1 cellular context compared by ENCODE assay signal in genomic region chr9:96350866-96351265, GRCh38.
A peak's percentile ranks its signal among the peaks of the same experiment; 100 is the strongest.
TF ChIP-seq lines count a peak whose summit lies in the region.

No MANE protein-coding gene starts in this region.

TF ChIP-seq in HepG2, 621 proteins besides CTCF, POLR2A, EP300 and RAD21:
- TF ChIP-seq GABPA (IDR thresholded peaks at IDR 0.05; ENCODE audit: low read depth, low read length) (no peak), GABPA (CRISPR knock-in tag; IDR thresholded peaks at IDR 0.05; ENCODE audit: low read depth) (no peak), SOX6 (IDR thresholded peaks at IDR 0.05) (no peak), SOX6 (CRISPR knock-in tag; IDR thresholded peaks at IDR 0.05) (peak; percentile 70), NRL (CRISPR knock-in tag; IDR thresholded peaks at IDR 0.05; ENCODE audit: borderline replicate concordance) (no peak), ARID5B (CRISPR knock-in tag; IDR thresholded peaks at IDR 0.05) (0 out of 2 replicates have a peak, but pooled peaks have one; percentile 29), KLF15 (CRISPR knock-in tag; IDR thresholded peaks at IDR 0.05; ENCODE audit: borderline replicate concordance) (no peak), SOX5 (CRISPR knock-in tag; IDR thresholded peaks at IDR 0.05; ENCODE audit: borderline replicate concordance) (peak; percentile 92), ZNF879 (CRISPR knock-in tag; IDR thresholded peaks at IDR 0.05) (no peak), DMTF1 (CRISPR knock-in tag; IDR thresholded peaks at IDR 0.05) (no peak), SOX13 (IDR thresholded peaks at IDR 0.05) (peak; percentile 63; the same call in 1 of the 2 replicates), SOX13 (CRISPR knock-in tag; conservative IDR thresholded peaks at IDR 0.05 in 1 of 2, IDR thresholded peaks at IDR 0.05 in 1 of 2) (peak in 1 of 2 experiments; percentile 92; a peak in 2 of 4 replicates)
